In the genomic region with DNA sequence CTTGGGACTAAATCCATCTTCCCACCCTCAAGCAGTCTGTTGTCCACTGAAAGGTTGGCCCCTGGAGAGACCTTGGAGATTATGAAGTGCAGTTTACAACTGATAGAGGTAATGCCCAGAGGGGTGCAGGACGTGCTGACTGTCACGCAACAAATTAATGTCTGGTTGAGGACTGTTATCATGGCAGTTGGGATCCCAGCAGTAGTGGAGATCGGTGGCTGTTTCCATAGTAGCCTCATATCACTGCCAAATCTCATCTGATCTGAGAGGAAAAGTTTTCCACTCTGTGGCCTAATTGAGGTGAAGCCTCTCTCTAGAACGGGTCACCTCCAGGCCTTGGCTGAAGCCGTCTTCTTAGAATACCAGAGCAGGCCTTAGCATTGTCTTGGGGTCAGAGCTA, we compare ENCODE assay signal across 1 cellular context.
TF ChIP-seq lines count a peak whose summit lies in the region.

No MANE protein-coding gene starts in this region.

TF ChIP-seq in K562, 482 proteins besides CTCF, POLR2A, EP300 and RAD21:
- TF ChIP-seq DNMT1 (IDR thresholded peaks at IDR 0.05) = no peak
- TF ChIP-seq HDAC6 (IDR thresholded peaks at IDR 0.05; ENCODE audit: low read depth, low read length) = no peak
- TF ChIP-seq, protein P1, sequence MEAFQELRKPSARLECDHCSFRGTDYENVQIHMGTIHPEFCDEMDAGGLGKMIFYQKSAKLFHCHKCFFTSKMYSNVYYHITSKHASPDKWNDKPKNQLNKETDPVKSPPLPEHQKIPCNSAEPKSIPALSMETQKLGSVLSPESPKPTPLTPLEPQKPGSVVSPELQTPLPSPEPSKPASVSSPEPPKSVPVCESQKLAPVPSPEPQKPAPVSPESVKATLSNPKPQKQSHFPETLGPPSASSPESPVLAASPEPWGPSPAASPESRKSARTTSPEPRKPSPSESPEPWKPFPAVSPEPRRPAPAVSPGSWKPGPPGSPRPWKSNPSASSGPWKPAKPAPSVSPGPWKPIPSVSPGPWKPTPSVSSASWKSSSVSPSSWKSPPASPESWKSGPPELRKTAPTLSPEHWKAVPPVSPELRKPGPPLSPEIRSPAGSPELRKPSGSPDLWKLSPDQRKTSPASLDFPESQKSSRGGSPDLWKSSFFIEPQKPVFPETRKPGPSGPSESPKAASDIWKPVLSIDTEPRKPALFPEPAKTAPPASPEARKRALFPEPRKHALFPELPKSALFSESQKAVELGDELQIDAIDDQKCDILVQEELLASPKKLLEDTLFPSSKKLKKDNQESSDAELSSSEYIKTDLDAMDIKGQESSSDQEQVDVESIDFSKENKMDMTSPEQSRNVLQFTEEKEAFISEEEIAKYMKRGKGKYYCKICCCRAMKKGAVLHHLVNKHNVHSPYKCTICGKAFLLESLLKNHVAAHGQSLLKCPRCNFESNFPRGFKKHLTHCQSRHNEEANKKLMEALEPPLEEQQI (IDR thresholded peaks at IDR 0.05) = no peak
- no peak for TF ChIP-seq YY1 (IDR thresholded peaks at IDR 0.05; ENCODE audit: borderline replicate concordance in 1 of 3, control insufficient read depth in 1 of 3, extremely low read depth in 1 of 3, insufficient read depth in 3 of 3, insufficient read length in 1 of 3, insufficient replicate concordance in 2 of 3, low read depth in 1 of 3, low read length in 2 of 3)
- no peak for TF ChIP-seq POLR2G (IDR thresholded peaks at IDR 0.05; ENCODE audit: low read depth, low read length)
- TF ChIP-seq NELFE (IDR thresholded peaks at IDR 0.05; ENCODE audit: insufficient read depth, insufficient read length) = no peak
- peak; percentile 23 for TF ChIP-seq MEIS2 (IDR thresholded peaks at IDR 0.05; ENCODE audit: partially characterized antibody)
- TF ChIP-seq PHTF2 (CRISPR knock-in tag; IDR thresholded peaks at IDR 0.05) = no peak
- TF ChIP-seq SETDB1 (IDR thresholded peaks at IDR 0.05; ENCODE audit: low read length) = no peak
- TF ChIP-seq, protein P2, sequence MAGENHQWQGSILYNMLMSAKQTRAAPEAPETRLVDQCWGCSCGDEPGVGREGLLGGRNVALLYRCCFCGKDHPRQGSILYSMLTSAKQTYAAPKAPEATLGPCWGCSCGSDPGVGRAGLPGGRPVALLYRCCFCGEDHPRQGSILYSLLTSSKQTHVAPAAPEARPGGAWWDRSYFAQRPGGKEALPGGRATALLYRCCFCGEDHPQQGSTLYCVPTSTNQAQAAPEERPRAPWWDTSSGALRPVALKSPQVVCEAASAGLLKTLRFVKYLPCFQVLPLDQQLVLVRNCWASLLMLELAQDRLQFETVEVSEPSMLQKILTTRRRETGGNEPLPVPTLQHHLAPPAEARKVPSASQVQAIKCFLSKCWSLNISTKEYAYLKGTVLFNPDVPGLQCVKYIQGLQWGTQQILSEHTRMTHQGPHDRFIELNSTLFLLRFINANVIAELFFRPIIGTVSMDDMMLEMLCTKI (IDR thresholded peaks at IDR 0.05; ENCODE audit: partially characterized antibody) = no peak
- no peak for TF ChIP-seq FOXK2 (conservative IDR thresholded peaks at IDR 0.05 in 1 of 2, IDR thresholded peaks at IDR 0.05 in 1 of 2; ENCODE audit: low read depth in 2 of 2)
- no peak for TF ChIP-seq CAMTA2 (CRISPR knock-in tag; conservative IDR thresholded peaks at IDR 0.05)
- no peak for TF ChIP-seq POU5F1 (IDR thresholded peaks at IDR 0.05; ENCODE audit: borderline replicate concordance, low read depth, low read length, partially characterized antibody)
- TF ChIP-seq NR2C2 (CRISPR knock-in tag; IDR thresholded peaks at IDR 0.05) = no peak
- 0 out of 2 replicates have a peak, but pooled peaks have one; percentile 11 for TF ChIP-seq NR2C2 (tag; IDR thresholded peaks at IDR 0.05)
TF ChIP-seq in K562: peak in this region for 2.
